In the genomic region with DNA sequence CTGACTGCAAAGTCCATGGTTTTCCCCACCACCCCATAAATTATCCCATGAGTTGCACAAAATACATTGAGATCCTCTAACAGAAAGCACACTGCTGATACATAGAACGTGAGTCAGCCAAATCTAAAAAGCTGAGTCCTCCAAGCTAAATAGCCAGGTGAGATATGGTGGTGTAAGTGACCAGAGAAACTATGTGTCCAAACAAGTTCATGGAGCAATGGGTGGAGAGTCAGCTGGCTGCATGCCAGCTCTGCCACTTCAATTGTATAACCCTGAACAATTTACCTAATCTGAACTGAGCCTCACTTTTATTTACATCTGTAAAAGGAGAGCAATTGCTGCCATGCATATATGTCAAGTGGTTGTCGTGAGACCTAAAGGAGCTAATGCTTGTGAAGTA, we compare ENCODE assay signal across 25 cellular contexts. TPM values are rescaled to one million over a fixed set of nuclear protein-coding genes. Genes with fewer than 3 reads are reported as not detected.
DNase-seq lines count a peak whose midpoint lies in the region; ATAC-seq, FAIRE-seq and TF ChIP-seq lines count a peak whose summit lies in the region.
"Had no signal": no experiment of that assay in that cellular context is flagged by ENCODE, and none has a peak within 500 bp of the region (broad histone marks: within the 10 kb centered on the region; RNA-seq: fewer than 3 reads in every experiment).

No MANE protein-coding gene starts in this region.

- FAIRE-seq in D721Med (lab: Jason Lieb, UNC): no peak
- FAIRE-seq: GM18507, H1, islet of Langerhans had no signal

- intact Hi-C loops in lower lobe of right lung (cut with DNase I): no loop called here

- H3K27ac ChIP-seq in RWPE2 (ENCODE audit: poor library complexity, severe bottlenecking) (no peak overlapping the region), lower lobe of right lung (no peak overlapping the region)
- H3K27ac ChIP-seq: BLaER1, gastrocnemius medialis, neural progenitor cell, suprapubic skin, vagina had no signal

- H3K36me3 ChIP-seq in RWPE2 (ENCODE audit: low read depth) (no peaks in the 10 kb centered on the region), lower lobe of right lung (no peaks in the 10 kb centered on the region)
- H3K36me3 ChIP-seq: BLaER1, gastrocnemius medialis, neural progenitor cell, suprapubic skin, vagina had no signal

- H3K4me3 ChIP-seq in RWPE2 (ENCODE audit: severe bottlenecking): no peak overlapping the region
- no peak overlapping the region for H3K4me3 ChIP-seq in lower lobe of right lung
- H3K4me3 ChIP-seq: BLaER1, gastrocnemius medialis, neural progenitor cell, suprapubic skin, vagina had no signal

- H3K4me1 ChIP-seq in RWPE2 (ENCODE audit: insufficient read depth, poor library complexity, severe bottlenecking): peaks cover 6% of the 10 kb centered on the region
- no peaks in the 10 kb centered on the region for H3K4me1 ChIP-seq in lower lobe of right lung
- H3K4me1 ChIP-seq: BLaER1, gastrocnemius medialis, neural progenitor cell, suprapubic skin, vagina had no signal

- DNase-seq in DMS153 (lab: John Stamatoyannopoulos, UW) (peak; percentile 93), NCI-H1105 (lab: John Stamatoyannopoulos, UW) (peak; percentile 73), NCI-H2196 (lab: John Stamatoyannopoulos, UW; ENCODE audit: unreplicated experiment) (peak; percentile 44), RWPE2 (ENCODE audit: low spot score) (no peak), D721Med (ENCODE audit: insufficient read length, low spot score) (no peak), lower lobe of right lung (no peak)
- DNase-seq: activated CD8-positive, alpha-beta T cell treated with anti-CD3 and anti-CD28 coated beads for 36 hours; activated T-cell treated with anti-CD3 and anti-CD28 coated beads for 4 hours; effector CD8-positive, alpha-beta T cell; gastrocnemius medialis; NCI-H2171; posterior cingulate gyrus; RPMI8226; T1000 had no signal

- H3K9me3 ChIP-seq in RWPE2 (ENCODE audit: severe bottlenecking): no peaks in the 10 kb centered on the region
- no peaks in the 10 kb centered on the region for H3K9me3 ChIP-seq in lower lobe of right lung
- H3K9me3 ChIP-seq: BLaER1, gastrocnemius medialis, suprapubic skin, vagina had no signal

- H3K27me3 ChIP-seq in RWPE2 (ENCODE audit: insufficient read depth, poor library complexity, severe bottlenecking) (no peaks in the 10 kb centered on the region), lower lobe of right lung (ENCODE audit: low read depth) (no peaks in the 10 kb centered on the region)
- H3K27me3 ChIP-seq: BLaER1, neural progenitor cell, suprapubic skin, vagina had no signal

- TF ChIP-seq CTCF in RWPE2 (IDR thresholded peaks at IDR 0.05; ENCODE audit: poor library complexity, severe bottlenecking): no peak
- no peak for TF ChIP-seq CTCF in D721Med (IDR thresholded peaks at IDR 0.05; ENCODE audit: insufficient read depth, missing control alignments)
- no peak for TF ChIP-seq CTCF in lower lobe of right lung (IDR thresholded peaks at IDR 0.05)

- peak; percentile 95 for ATAC-seq in RWPE2 (ENCODE audit: low read depth)
- ATAC-seq in HG02588 (IDR thresholded peaks at IDR 0.05; ENCODE audit: unreplicated experiment): no peak
- ATAC-seq in HG03378 (IDR thresholded peaks at IDR 0.05; ENCODE audit: unreplicated experiment): no peak
- ATAC-seq in lower lobe of right lung: no peak
- ATAC-seq: activated CD4-positive, CD25-positive, alpha-beta regulatory T cell treated with anti-CD3 and anti-CD28 coated beads, Interleukin-2, amount 50 U/mL, for 24 hours; activated CD8-positive, alpha-beta T cell treated with anti-CD3 and anti-CD28 coated beads for 36 hours; esophagus mucosa; gastrocnemius medialis had no signal

RNA-seq across cellular contexts. Expression of a gene that starts 9.7 kb away (rescaled TPM):
- total RNA-seq in lower lobe of right lung: 0.65 TPM
- total RNA-seq: activated CD8-positive, alpha-beta T cell treated with anti-CD3 and anti-CD28 coated beads for 36 hours had no signal

Comparison
In these comparisons a context has a peak if more than half of its experiments do, and no peak if none do; other contexts are left out.
1. DNase-seq: peak in DMS153 (single experiment), NCI-H1105 (single experiment) and NCI-H2196 (single experiment); none in RWPE2 (single experiment), D721Med (single experiment) and lower lobe of right lung (single experiment).